14 cellular contexts compared by ENCODE assay signal in genomic region chr4:784401-785331, GRCh38. TPM values are rescaled to one million over a fixed set of nuclear protein-coding genes. Genes with fewer than 3 reads are reported as not detected.
DNase-seq lines count a peak whose midpoint lies in the region; ATAC-seq and TF ChIP-seq lines count a peak whose summit lies in the region.
"Had no signal": no experiment of that assay in that cellular context is flagged by ENCODE, and none has a peak within 500 bp of the region (broad histone marks: within the 10 kb centered on the region; RNA-seq: fewer than 3 reads in every experiment).

No MANE protein-coding gene starts in this region.

- no peaks in the 10 kb centered on the region for H3K9me3 ChIP-seq in effector memory CD4-positive, alpha-beta T cell (ENCODE audit: control insufficient read depth, low read length)
- H3K9me3 ChIP-seq: gastrocnemius medialis, spleen, vagina had no signal

- no peaks in the 10 kb centered on the region for H3K9me3 Mint-ChIP-seq in WTC11
- no peaks in the 10 kb centered on the region for H3K9me3 Mint-ChIP-seq in stimulated activated effector memory CD8-positive, alpha-beta T cell treated with anti-CD3 and anti-CD28 coated beads, Interleukin-12 subunit alpha, Interleukin-12 subunit beta, amount 100 ng/mL, for 72 hours
- H3K9me3 Mint-ChIP-seq: activated B cell treated with CpG ODN at 0.5 μM for 24 hours; stimulated activated naive CD8-positive, alpha-beta T cell treated with anti-CD3 and anti-CD28 coated beads, Interleukin-15, Interleukin-2, amounts not matched to agents 100 ng/mL and 50 ng/mL, for 24 hours had no signal

- no peak overlapping the region for H3K4me3 ChIP-seq in effector memory CD4-positive, alpha-beta T cell (ENCODE audit: insufficient read depth, low read depth, low read length, poor library complexity, severe bottlenecking)

- POLR2A ChIA-PET in WTC11 (lab: Charles Lee) = interaction anchor here (0.7 kb wide), 1 partner anchor 9 kb away, joined by 5 read pairs; no protein-coding TSS in a partner anchor

- no peak overlapping the region for H3K27ac Mint-ChIP-seq in WTC11
- H3K27ac Mint-ChIP-seq in stimulated activated effector memory CD8-positive, alpha-beta T cell treated with anti-CD3 and anti-CD28 coated beads, Interleukin-12 subunit alpha, Interleukin-12 subunit beta, amount 100 ng/mL, for 72 hours = no peak overlapping the region
- H3K27ac Mint-ChIP-seq: activated B cell treated with CpG ODN at 0.5 μM for 24 hours; stimulated activated naive CD8-positive, alpha-beta T cell treated with anti-CD3 and anti-CD28 coated beads, Interleukin-15, Interleukin-2, amounts not matched to agents 100 ng/mL and 50 ng/mL, for 24 hours had no signal

- peaks cover under 1% of the 10 kb centered on the region for H3K36me3 ChIP-seq in effector memory CD4-positive, alpha-beta T cell (ENCODE audit: control insufficient read depth, insufficient read depth, low read length)
- H3K36me3 ChIP-seq: vagina had no signal

- H3K4me1 ChIP-seq in effector memory CD4-positive, alpha-beta T cell (ENCODE audit: control insufficient read depth, insufficient read depth, low read length, poor library complexity, severe bottlenecking) = peaks cover 43% of the 10 kb centered on the region

- H3K36me3 Mint-ChIP-seq in WTC11 = peaks cover 11% of the 10 kb centered on the region
- peaks cover 33% of the 10 kb centered on the region for H3K36me3 Mint-ChIP-seq in stimulated activated effector memory CD8-positive, alpha-beta T cell treated with anti-CD3 and anti-CD28 coated beads, Interleukin-12 subunit alpha, Interleukin-12 subunit beta, amount 100 ng/mL, for 72 hours

- peaks cover 61% of the 10 kb centered on the region for H3K27me3 Mint-ChIP-seq in WTC11 (ENCODE audit: low read depth)

- H3K27me3 ChIP-seq in effector memory CD4-positive, alpha-beta T cell (replicated peaks; ENCODE audit: control insufficient read depth, insufficient read depth, low read length, poor library complexity, severe bottlenecking) = peaks cover 32% of the 10 kb centered on the region

- CTCF ChIA-PET in WTC11 (lab: Charles Lee) = interaction anchor here (0.7 to 2.8 kb wide), 4 partner anchors 10 to 45 kb away, joined by 3 to 10 read pairs (median 5); no protein-coding TSS in a partner anchor

- H3K27ac ChIP-seq in effector memory CD4-positive, alpha-beta T cell (ENCODE audit: insufficient read depth, low read length, poor library complexity, severe bottlenecking) = no peak overlapping the region
- H3K27ac ChIP-seq: gastrocnemius medialis, parathyroid adenoma had no signal

- no peak for ATAC-seq in Right ventricle myocardium superior (ENCODE audit: poor library complexity)
- ATAC-seq in WTC11 = no peak
- no peak for ATAC-seq in stimulated activated effector memory CD8-positive, alpha-beta T cell treated with anti-CD3 and anti-CD28 coated beads, Interleukin-12 subunit alpha, Interleukin-12 subunit beta, amount 100 ng/mL, for 72 hours
- ATAC-seq in esophagus mucosa = no peak
- ATAC-seq: gastrocnemius medialis had no signal

- DNase-seq in Right ventricle myocardium superior (peak; percentile 44), cardiac septum (ENCODE audit: low spot score) (no peak), WTC11 (ENCODE audit: low spot score) (no peak), iPS-NIHi11 (ENCODE audit: low spot score) (peak; percentile 1), cortex of kidney (lab: John Stamatoyannopoulos, UW) (no peak)
- DNase-seq in stimulated activated effector memory CD8-positive, alpha-beta T cell treated with anti-CD3 and anti-CD28 coated beads, Interleukin-12 subunit alpha, Interleukin-12 subunit beta, amount 100 ng/mL, for 72 hours (ENCODE audit: low spot score in 2 of 2) = no peak
- no peak for DNase-seq in effector memory CD4-positive, alpha-beta T cell
- DNase-seq: activated B cell treated with CpG ODN at 0.5 μM for 24 hours, gastrocnemius medialis had no signal

- peak overlapping the region; percentile 63 for H3K4me3 Mint-ChIP-seq in WTC11
- peak overlapping the region; percentile 34 for H3K4me3 Mint-ChIP-seq in stimulated activated effector memory CD8-positive, alpha-beta T cell treated with anti-CD3 and anti-CD28 coated beads, Interleukin-12 subunit alpha, Interleukin-12 subunit beta, amount 100 ng/mL, for 72 hours
- H3K4me3 Mint-ChIP-seq: stimulated activated naive CD8-positive, alpha-beta T cell treated with anti-CD3 and anti-CD28 coated beads, Interleukin-15, Interleukin-2, amounts not matched to agents 100 ng/mL and 50 ng/mL, for 24 hours had no signal

- intact Hi-C loops in Right ventricle myocardium superior (cut with DNase I) (no loop called here), cardiac septum (cut with DNase I) (loop anchor here (5.0 kb wide), 3 partner anchors 43 to 148 kb away; partner anchors contain the start of genes CPLX1, GAK, SLC49A3 and TMEM175)

- peaks cover 37% of the 10 kb centered on the region for H3K4me1 Mint-ChIP-seq in WTC11
- peaks cover 34% of the 10 kb centered on the region for H3K4me1 Mint-ChIP-seq in stimulated activated effector memory CD8-positive, alpha-beta T cell treated with anti-CD3 and anti-CD28 coated beads, Interleukin-12 subunit alpha, Interleukin-12 subunit beta, amount 100 ng/mL, for 72 hours

- no peak for TF ChIP-seq CTCF in WTC11 (IDR thresholded peaks at IDR 0.05)

TF ChIP-seq in WTC11, 78 proteins besides CTCF, POLR2A, EP300 and RAD21 (continues in another document):
- no peak for TF ChIP-seq ATF3 (CRISPR knock-in tag; conservative IDR thresholded peaks at IDR 0.05)
- no peak for TF ChIP-seq ZNF281 (CRISPR knock-in tag; IDR thresholded peaks at IDR 0.05)
- no peak for TF ChIP-seq ZNF396 (CRISPR knock-in tag; IDR thresholded peaks at IDR 0.05; ENCODE audit: borderline replicate concordance)
- TF ChIP-seq NFYB (CRISPR knock-in tag; conservative IDR thresholded peaks at IDR 0.05; ENCODE audit: low read depth) = no peak
- no peak for TF ChIP-seq AR (CRISPR knock-in tag; IDR thresholded peaks at IDR 0.05)
- TF ChIP-seq JAZF1 (CRISPR knock-in tag; IDR thresholded peaks at IDR 0.05) = no peak
- TF ChIP-seq ZSCAN18 (CRISPR knock-in tag; IDR thresholded peaks at IDR 0.05) = no peak
- TF ChIP-seq FOXJ3 (CRISPR knock-in tag; IDR thresholded peaks at IDR 0.05; ENCODE audit: borderline replicate concordance) = no peak
- no peak for TF ChIP-seq NR1H2 (CRISPR knock-in tag; IDR thresholded peaks at IDR 0.05)

RNA-seq across cellular contexts. Expression of gene CPLX1, which starts 41.3 kb away (rescaled TPM):
- total RNA-seq in Right ventricle myocardium superior = 4.3 TPM
- total RNA-seq in cardiac septum = 9.4 TPM
- total RNA-seq in WTC11 (2021) = 1.5 to 3.5 TPM (median 2.0 TPM) in 3 replicates
- total RNA-seq in esophagus mucosa = 0.92 TPM
- total RNA-seq: activated B cell treated with CpG ODN at 0.5 μM for 24 hours had no signal

Comparison
In these comparisons a context has a peak if more than half of its experiments do, and no peak if none do; other contexts are left out.
1. DNase-seq: peak in Right ventricle myocardium superior (single experiment) and iPS-NIHi11 (single experiment); none in cardiac septum (single experiment), WTC11 (single experiment), stimulated activated effector memory CD8-positive, alpha-beta T cell treated with anti-CD3 and anti-CD28 coated beads, Interleukin-12 subunit alpha, Interleukin-12 subunit beta, amount 100 ng/mL, for 72 hours (0 of 2), cortex of kidney (single experiment) and effector memory CD4-positive, alpha-beta T cell (0 of 3).